ENCODE assay signal across 2 cellular contexts in genomic region chr1:110944806-110945205, GRCh38.
TF ChIP-seq lines count a peak whose summit lies in the region.

No MANE protein-coding gene starts in this region.

TF ChIP-seq in HepG2, 621 proteins besides CTCF, POLR2A, EP300 and RAD21 (continues in another document):
- TF ChIP-seq HNF4A (CRISPR knock-in tag; IDR thresholded peaks at IDR 0.05) (peak; percentile 59), KLF9 (CRISPR knock-in tag; IDR thresholded peaks at IDR 0.05; ENCODE audit: low read depth) (no peak), ZNF292 (CRISPR knock-in tag; IDR thresholded peaks at IDR 0.05; ENCODE audit: borderline replicate concordance, low read depth) (no peak), FOSL2 (CRISPR knock-in tag; IDR thresholded peaks at IDR 0.05) (no peak), ZBTB44 (CRISPR knock-in tag; IDR thresholded peaks at IDR 0.05) (no peak), ATAD3A (CRISPR knock-in tag; IDR thresholded peaks at IDR 0.05) (no peak), PAX8 (CRISPR knock-in tag; IDR thresholded peaks at IDR 0.05; ENCODE audit: borderline replicate concordance) (no peak), PLRG1 (conservative IDR thresholded peaks at IDR 0.05) (no peak), ZNF205 (CRISPR knock-in tag; IDR thresholded peaks at IDR 0.05) (no peak), MTA1 (CRISPR knock-in tag; IDR thresholded peaks at IDR 0.05; ENCODE audit: borderline replicate concordance) (no peak), ZNF784 (CRISPR knock-in tag; IDR thresholded peaks at IDR 0.05; ENCODE audit: borderline replicate concordance) (no peak), ZNF883 (CRISPR knock-in tag; IDR thresholded peaks at IDR 0.05; ENCODE audit: not compliant biosample characterization) (no peak), GATAD1 (CRISPR knock-in tag; IDR thresholded peaks at IDR 0.05) (no peak), ISL2 (CRISPR knock-in tag; IDR thresholded peaks at IDR 0.05) (no peak), KDM2A (CRISPR knock-in tag; IDR thresholded peaks at IDR 0.05; ENCODE audit: borderline replicate concordance, low read depth) (no peak), DR1 (CRISPR knock-in tag; IDR thresholded peaks at IDR 0.05) (no peak), ZNF274 (CRISPR knock-in tag; IDR thresholded peaks at IDR 0.05) (no peak), ZNF101 (CRISPR knock-in tag; IDR thresholded peaks at IDR 0.05; ENCODE audit: borderline replicate concordance, low read depth) (no peak), KAT2B (IDR thresholded peaks at IDR 0.05; ENCODE audit: borderline replicate concordance, low read depth, low read length) (no peak), ZMYM2 (CRISPR knock-in tag; IDR thresholded peaks at IDR 0.05) (peak; percentile 69; the same call in 1 of the 2 replicates), MIER3 (CRISPR knock-in tag; IDR thresholded peaks at IDR 0.05; ENCODE audit: borderline replicate concordance) (no peak), ZNF124 (CRISPR knock-in tag; IDR thresholded peaks at IDR 0.05) (no peak), TRAFD1 (CRISPR knock-in tag; IDR thresholded peaks at IDR 0.05; ENCODE audit: borderline replicate concordance) (no peak), ZNF775 (CRISPR knock-in tag; IDR thresholded peaks at IDR 0.05; ENCODE audit: borderline replicate concordance) (no peak), ZNF547 (CRISPR knock-in tag; IDR thresholded peaks at IDR 0.05) (no peak), FOXP4 (CRISPR knock-in tag; IDR thresholded peaks at IDR 0.05) (no peak), MYPOP (CRISPR knock-in tag; IDR thresholded peaks at IDR 0.05) (no peak), TEAD3 (CRISPR knock-in tag; optimal IDR thresholded peaks at IDR 0.05; ENCODE audit: borderline replicate concordance) (peak; percentile 82), TEF (CRISPR knock-in tag; IDR thresholded peaks at IDR 0.05) (no peak)

TF ChIP-seq in K562, 482 proteins besides CTCF, POLR2A, EP300 and RAD21:
- TF ChIP-seq PYGO2 (tag; IDR thresholded peaks at IDR 0.05) = no peak
- TF ChIP-seq ILK (tag; IDR thresholded peaks at IDR 0.05; ENCODE audit: borderline replicate concordance, low read depth) = no peak
- no peak for TF ChIP-seq SRF (CRISPR knock-in tag; IDR thresholded peaks at IDR 0.05)
- TF ChIP-seq MYNN (IDR thresholded peaks at IDR 0.05) = 0 out of 2 replicates have a peak, but pooled peaks have one; percentile 22
- no peak for TF ChIP-seq MYNN (CRISPR knock-in tag; IDR thresholded peaks at IDR 0.05)
- peak; percentile 48 for TF ChIP-seq E2F8 (IDR thresholded peaks at IDR 0.05; ENCODE audit: low read depth, partially characterized antibody)
- TF ChIP-seq RNF2 (IDR thresholded peaks at IDR 0.05) = no peak
- no peak for TF ChIP-seq ZMIZ1 (IDR thresholded peaks at IDR 0.05; ENCODE audit: low read depth in 2 of 2, low read length in 2 of 2)
- no peak for TF ChIP-seq ARID4B (CRISPR knock-in tag; IDR thresholded peaks at IDR 0.05)
